10 cellular contexts compared by ENCODE assay signal in the genomic region with DNA sequence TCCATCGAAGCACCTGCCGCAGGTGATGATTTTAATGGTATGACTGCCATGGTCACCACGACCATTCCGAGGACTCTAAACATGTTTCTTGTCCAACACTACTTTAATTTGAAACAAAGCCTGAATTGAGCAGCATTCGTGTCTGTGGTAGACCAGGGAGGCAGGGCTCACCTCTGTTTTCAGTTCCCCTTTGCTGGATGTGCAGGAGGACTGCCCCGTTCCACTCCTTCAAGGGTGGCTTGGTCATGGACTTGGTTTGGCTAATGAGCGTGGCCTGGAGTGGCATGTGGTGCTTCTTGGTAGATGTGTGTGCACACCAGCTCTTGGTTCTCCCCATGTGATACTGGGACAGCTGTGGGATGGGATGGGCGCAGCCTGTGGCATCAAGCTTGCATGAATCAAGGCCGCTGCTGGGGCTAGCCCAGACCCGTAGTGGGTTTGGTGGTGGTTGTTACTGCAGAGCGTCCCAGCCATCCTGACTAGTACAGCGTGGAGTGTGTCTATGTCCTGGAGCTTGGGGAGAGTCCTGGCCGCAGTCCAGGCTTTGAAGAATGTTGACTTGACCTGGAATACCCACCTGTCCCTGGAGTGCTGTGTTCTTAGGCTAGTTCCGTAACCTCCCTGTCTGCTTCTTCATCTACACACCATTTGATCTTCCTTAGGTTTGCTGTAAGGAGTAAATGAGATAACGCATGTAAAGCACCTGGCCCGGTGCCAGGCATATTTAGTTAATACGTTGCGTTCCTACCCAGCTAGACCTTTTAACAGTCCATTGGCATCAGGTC. TPM values are rescaled to one million over a fixed set of nuclear protein-coding genes. Genes with fewer than 3 reads are reported as not detected.
A peak's percentile ranks its signal among the peaks of the same experiment; 100 is the strongest.
DNase-seq lines count a peak whose midpoint lies in the region; ATAC-seq and TF ChIP-seq lines count a peak whose summit lies in the region.
"Had no signal": no experiment of that assay in that cellular context is flagged by ENCODE, and none has a peak within 500 bp of the region (broad histone marks: within the 10 kb centered on the region; RNA-seq: fewer than 3 reads in every experiment).

No MANE protein-coding gene starts in this region.

- H3K4me3 Mint-ChIP-seq in progenitor cell of endocrine pancreas (ENCODE audit: low read depth): no peak overlapping the region
- H3K4me3 Mint-ChIP-seq: nephron had no signal

- H3K9me3 Mint-ChIP-seq in progenitor cell of endocrine pancreas (ENCODE audit: low read depth): peaks cover 12% of the 10 kb centered on the region

- peaks cover 13% of the 10 kb centered on the region for H3K36me3 Mint-ChIP-seq in progenitor cell of endocrine pancreas (ENCODE audit: insufficient read depth)

- H3K4me1 Mint-ChIP-seq in progenitor cell of endocrine pancreas (ENCODE audit: low read depth): no peaks in the 10 kb centered on the region

- H3K27ac ChIP-seq in epithelial cell of prostate: peak overlapping the region; percentile 32

- ATAC-seq in GM18502 (IDR thresholded peaks at IDR 0.05; ENCODE audit: poor library complexity, unreplicated experiment) (peak; percentile 99), GM21447 (IDR thresholded peaks at IDR 0.05; ENCODE audit: unreplicated experiment) (peak; percentile 99), HG03108 (IDR thresholded peaks at IDR 0.05; ENCODE audit: unreplicated experiment) (peak; percentile 91)

- DNase-seq in epithelial cell of prostate (ENCODE audit: low read depth, low spot score) (no peak), progenitor cell of endocrine pancreas (ENCODE audit: low spot score, unreplicated experiment) (no peak), cortex of kidney (lab: John Stamatoyannopoulos, UW) (no peak), GOT3 (lab: John Stamatoyannopoulos, UW) (no peak)
- no peak for DNase-seq in activated naive CD4-positive, alpha-beta T cell treated with anti-CD3 and anti-CD28 coated beads, Interleukin-2, amount 50 U/mL, for 16 hours
- DNase-seq: KBM-7 had no signal

- no peak for TF ChIP-seq CTCF in progenitor cell of endocrine pancreas (IDR thresholded peaks at IDR 0.05; ENCODE audit: unreplicated experiment)

- H3K27me3 Mint-ChIP-seq in progenitor cell of endocrine pancreas: no peaks in the 10 kb centered on the region

- H3K27ac Mint-ChIP-seq in progenitor cell of endocrine pancreas: no peak overlapping the region
- H3K27ac Mint-ChIP-seq: nephron had no signal

RNA-seq across cellular contexts. Expression of a gene that starts 34.8 kb away (rescaled TPM):
- total RNA-seq in progenitor cell of endocrine pancreas: 13.6 and 17.3 TPM in 2 replicates
